In genomic region chr1:100249155-100249536, GRCh38 we compare ENCODE assay signal across 8 cellular contexts. TPM values are rescaled to one million over a fixed set of nuclear protein-coding genes. Genes with fewer than 3 reads are reported as not detected.
DNase-seq lines count a peak whose midpoint lies in the region; ATAC-seq and TF ChIP-seq lines count a peak whose summit lies in the region.

No MANE protein-coding gene starts in this region.

- H3K27me3 ChIP-seq in MG63 (peaks cover 7% of the 10 kb centered on the region), neutrophil (no peaks in the 10 kb centered on the region)

- H3K9me3 ChIP-seq in MG63 (no peaks in the 10 kb centered on the region), neutrophil (no peaks in the 10 kb centered on the region)

- H3K4me3 ChIP-seq in MG63 (peak overlapping the region; percentile 75), epithelial cell of esophagus (ENCODE audit: low read length) (peak overlapping the region; percentile 70), neutrophil (ENCODE audit: low read depth in 1 of 2, low read length in 1 of 2) (peak overlapping the region; percentile 74 to 81)

- TF ChIP-seq CTCF in epithelial cell of esophagus (IDR thresholded peaks at IDR 0.05; ENCODE audit: insufficient read depth, low read depth, low read length, missing control alignments) (no peak), neutrophil (IDR thresholded peaks at IDR 0.05) (no peak)

- no peaks in the 10 kb centered on the region for H3K36me3 ChIP-seq in MG63
- H3K36me3 ChIP-seq in neutrophil, result no peaks in the 10 kb centered on the region

- peak overlapping the region; percentile 71 for H3K27ac ChIP-seq in neutrophil

- DNase-seq in COLO829 (ENCODE audit: low spot score) (peak; percentile 2), MG63 (no peak), epithelial cell of esophagus (ENCODE audit: low read depth) (no peak), DMS153 treated with DMSO at 0.1 percent for 48 hours (lab: John Stamatoyannopoulos, UW; ENCODE audit: unreplicated experiment) (no peak), NCI-H446 (lab: John Stamatoyannopoulos, UW) (no peak)
- DNase-seq in stimulated activated CD4-positive, alpha-beta T cell treated with anti-CD3 and anti-CD28 coated beads, Interleukin-4, amount 100 ng/mL, for 4 hours, result no peak

- no peak for ATAC-seq in GM18498 (IDR thresholded peaks at IDR 0.05; ENCODE audit: unreplicated experiment)

- peaks cover 6 to 16% of the 10 kb centered on the region in 2 experiments for H3K4me1 ChIP-seq in neutrophil (ENCODE audit: control insufficient read depth in 1 of 2, insufficient read depth in 1 of 2, low read depth in 1 of 2, low read length in 1 of 2)

RNA-seq across cellular contexts. Expression of gene DBT, which starts 0.5 kb away (rescaled TPM):
- 3.2 and 3.7 TPM in 2 replicates for total RNA-seq in MG63 (2014; rRNA removed; shearing (Covaris generic); ENCODE audit: low replicate concordance)

RNA-seq across cellular contexts. Expression of gene RTCA, which starts 16.9 kb away (rescaled TPM):
- total RNA-seq in MG63 (2014; rRNA removed; shearing (Covaris generic); ENCODE audit: low replicate concordance), result 27.3 and 36.8 TPM in 2 replicates
